In genomic region chr4:170675568-170676262, GRCh38 we compare ENCODE assay signal across 17 cellular contexts.
DNase-seq lines count a peak whose midpoint lies in the region; ATAC-seq, FAIRE-seq and TF ChIP-seq lines count a peak whose summit lies in the region.
"Had no signal": no experiment of that assay in that cellular context is flagged by ENCODE, and none has a peak within 500 bp of the region (broad histone marks: within the 10 kb centered on the region; RNA-seq: fewer than 3 reads in every experiment).

No MANE protein-coding gene starts in this region.

- TF ChIP-seq EP300 in transverse colon (IDR thresholded peaks at IDR 0.05; ENCODE audit: low read depth): no peak

- TF ChIP-seq POLR2A in transverse colon (IDR thresholded peaks at IDR 0.05) (no peak), prostate gland (IDR thresholded peaks at IDR 0.05) (no peak)

- peak; percentile 55 for ATAC-seq in GM18511 (IDR thresholded peaks at IDR 0.05; ENCODE audit: unreplicated experiment)
- ATAC-seq in HG02588 (IDR thresholded peaks at IDR 0.05; ENCODE audit: unreplicated experiment): peak; percentile 58
- ATAC-seq: activated CD8-positive, alpha-beta T cell treated with anti-CD3 and anti-CD28 coated beads, Interleukin-2, amount 10 ng/mL, durations not matched to agents 7 days and 5 days had no signal

- 68% methylated on average over 2 of the region's 2 CpGs; no CpG with 5 or more reads in 1 of the 2 donors for WGBS in transverse colon (ENCODE audit: low coverage in 1 of 2), 2 donors
- WGBS in prostate gland: 66% methylated on average over 2 of the region's 2 CpGs

- in situ Hi-C loops in transverse colon (cut with MboI; ENCODE audit: low pct_ligation_motif_present in 1 of 4, low pct_unique_long_range_greater_than_20kb in 1 of 4, low sequenced_read_pairs in 3 of 4): no loop called here

- H3K9me3 ChIP-seq in transverse colon (no peaks in the 10 kb centered on the region), prostate gland (no peaks in the 10 kb centered on the region)
- H3K9me3 ChIP-seq: Peyer's patch had no signal

- H3K27ac ChIP-seq in transverse colon (no peak overlapping the region), prostate gland (no peak overlapping the region)
- H3K27ac ChIP-seq: Peyer's patch had no signal

- TF ChIP-seq CTCF in fibroblast of pulmonary artery (IDR thresholded peaks at IDR 0.05; ENCODE audit: low read length, missing control alignments): no peak
- no peak for TF ChIP-seq CTCF in transverse colon (IDR thresholded peaks at IDR 0.05)
- TF ChIP-seq CTCF in prostate gland (IDR thresholded peaks at IDR 0.05): no peak

- H3K27me3 ChIP-seq in transverse colon (no peaks in the 10 kb centered on the region), prostate gland (replicated peaks; ENCODE audit: insufficient read depth) (no peaks in the 10 kb centered on the region)
- H3K27me3 ChIP-seq: Peyer's patch had no signal

- no peak overlapping the region for H3K4me3 ChIP-seq in fibroblast of pulmonary artery (replicated peaks; ENCODE audit: low read depth, low read length)
- H3K4me3 ChIP-seq in transverse colon: no peak overlapping the region
- H3K4me3 ChIP-seq in prostate gland: no peak overlapping the region
- H3K4me3 ChIP-seq: Peyer's patch had no signal

- DNase-seq in HTR-8/SVneo (ENCODE audit: insufficient read length, low spot score) (peak; percentile 10), fibroblast of pulmonary artery (ENCODE audit: low read depth) (peak; percentile 18), NCI-H526 treated with DMSO at 0.1 percent for 48 hours (lab: John Stamatoyannopoulos, UW) (no peak), transverse colon (no peak), prostate gland (ENCODE audit: low spot score) (no peak), NCI-H748 treated with DMSO at 0.1 percent for 48 hours (lab: John Stamatoyannopoulos, UW) (no peak)
- DNase-seq: activated CD8-positive, alpha-beta T cell treated with anti-CD3 and anti-CD28 coated beads, Interleukin-2, amount 10 ng/mL, durations not matched to agents 7 days and 5 days; DMS79; effector memory CD4-positive, alpha-beta T cell; hippocampal formation; Peyer's patch; stimulated activated CD4-positive, alpha-beta T cell treated with anti-CD3 and anti-CD28 coated beads, Interleukin-2, amount 100 ng/mL, for 48 hours; stimulated activated naive CD4-positive, alpha-beta T cell treated with Interleukin-2 at 50 U/mL for 16 hours; T-helper 9 cell had no signal

- H3K4me1 ChIP-seq in transverse colon: no peaks in the 10 kb centered on the region
- H3K4me1 ChIP-seq in prostate gland (replicated peaks): no peaks in the 10 kb centered on the region
- H3K4me1 ChIP-seq: Peyer's patch had no signal

- H3K36me3 ChIP-seq in transverse colon (no peaks in the 10 kb centered on the region), prostate gland (no peaks in the 10 kb centered on the region)
- H3K36me3 ChIP-seq: Peyer's patch had no signal

- intact Hi-C loops in transverse colon (cut with DNase I; ENCODE audit: low total_unique reads): no loop called here
- intact Hi-C loops in prostate gland (cut with DNase I): no loop called here

- FAIRE-seq in HTR-8/SVneo (lab: Jason Lieb, UNC): no peak
- FAIRE-seq: GM18507 had no signal

Comparison
In these comparisons a context has a peak if more than half of its experiments do, and no peak if none do; other contexts are left out.
1. DNase-seq: peak in HTR-8/SVneo (single experiment) and fibroblast of pulmonary artery (single experiment); none in NCI-H526 treated with DMSO at 0.1 percent for 48 hours (single experiment), transverse colon (single experiment), prostate gland (single experiment) and NCI-H748 treated with DMSO at 0.1 percent for 48 hours (single experiment).